25 cellular contexts compared by ENCODE assay signal in genomic region chr1:240999826-241000225, GRCh38.
"Had no signal": no experiment of that assay in that cellular context is flagged by ENCODE, and none has a peak within 500 bp of the region (broad histone marks: within the 10 kb centered on the region; RNA-seq: fewer than 3 reads in every experiment).

No MANE protein-coding gene starts in this region.

- H3K27ac Mint-ChIP-seq: activated CD4-positive, alpha-beta memory T cell treated with anti-CD3 and anti-CD28 coated beads, Interleukin-2, amount 10 ng/mL, durations not matched to agents 7 days and 5 days; activated CD4-positive, alpha-beta T cell treated with anti-CD3 and anti-CD28 coated beads for 36 hours; activated naive CD8-positive, alpha-beta T cell treated with anti-CD3 and anti-CD28 coated beads, Interleukin-2, amount 10 ng/mL, durations not matched to agents 7 days and 5 days; activated T-helper 2 cell treated with anti-CD3 and anti-CD28 coated beads, Interferon-gamma antibody, Interleukin-2, Interleukin-4, amounts not matched to agents 10 μg/mL and 5 μg/mL and 100 μg/mL, durations not matched to agents 14 hours and 24 hours and 36 hours had no signal

- H3K4me1 Mint-ChIP-seq: activated CD4-positive, alpha-beta memory T cell treated with anti-CD3 and anti-CD28 coated beads, Interleukin-2, amount 10 ng/mL, durations not matched to agents 7 days and 5 days; activated CD4-positive, alpha-beta T cell treated with anti-CD3 and anti-CD28 coated beads for 36 hours; activated naive CD8-positive, alpha-beta T cell treated with anti-CD3 and anti-CD28 coated beads, Interleukin-2, amount 10 ng/mL, durations not matched to agents 7 days and 5 days had no signal

- H3K36me3 Mint-ChIP-seq: activated naive CD8-positive, alpha-beta T cell treated with anti-CD3 and anti-CD28 coated beads, Interleukin-2, amount 10 ng/mL, durations not matched to agents 7 days and 5 days had no signal

- H3K27me3 ChIP-seq: adrenal gland, SJCRH30 had no signal

- H3K9me3 ChIP-seq: adrenal gland, SJCRH30, SK-N-SH had no signal

- H3K27me3 Mint-ChIP-seq: activated CD4-positive, alpha-beta memory T cell treated with anti-CD3 and anti-CD28 coated beads, Interleukin-2, amount 10 ng/mL, durations not matched to agents 7 days and 5 days; activated CD4-positive, alpha-beta T cell treated with anti-CD3 and anti-CD28 coated beads for 36 hours; activated naive CD8-positive, alpha-beta T cell treated with anti-CD3 and anti-CD28 coated beads, Interleukin-2, amount 10 ng/mL, durations not matched to agents 7 days and 5 days had no signal

- DNase-seq: activated CD4-positive, alpha-beta memory T cell treated with anti-CD3 and anti-CD28 coated beads, Interleukin-2, amount 10 ng/mL, durations not matched to agents 7 days and 5 days; activated CD4-positive, alpha-beta T cell treated with anti-CD3 and anti-CD28 coated beads for 36 hours; activated CD4-positive, alpha-beta T cell treated with anti-CD3 and anti-CD28 coated beads, Interleukin-2, amount 50 U/mL, for 1 hour; activated gamma-delta T cell treated with Interleukin-2 at 50 U/mL for 16 hours; activated naive CD4-positive, alpha-beta T cell treated with anti-CD3 and anti-CD28 coated beads, Interleukin-2, amount 50 U/mL, for 16 hours; activated naive CD8-positive, alpha-beta T cell treated with anti-CD3 and anti-CD28 coated beads, Interleukin-2, amount 10 ng/mL, durations not matched to agents 7 days and 5 days; activated T-cell treated with anti-CD3 and anti-CD28 coated beads for 4 hours; activated T-cell treated with anti-CD3 and anti-CD28 coated beads, Interleukin-2, amount 50 U/mL, for 48 hours; adrenal gland; anterior cingulate cortex; cerebellar nuclear complex; Karpas-422; MM.1S; NCI-H1105 treated with DMSO at 0.1 percent for 48 hours; NCI-H1436 treated with DMSO at 0.1 percent for 48 hours; NCI-H187 treated with DMSO at 0.1 percent for 48 hours; NCI-H2081 treated with DMSO at 0.1 percent for 48 hours; NCI-H446 treated with DMSO at 0.1 percent for 48 hours; NCI-H526 treated with DMSO at 0.1 percent for 48 hours; NCI-H82; SK-N-SH; T-helper 1 cell had no signal

- H3K27ac ChIP-seq: adrenal gland, SJCRH30, VCaP had no signal

- H3K9me3 Mint-ChIP-seq: activated naive CD8-positive, alpha-beta T cell treated with anti-CD3 and anti-CD28 coated beads, Interleukin-2, amount 10 ng/mL, durations not matched to agents 7 days and 5 days had no signal

- H3K4me3 Mint-ChIP-seq: activated CD4-positive, alpha-beta memory T cell treated with anti-CD3 and anti-CD28 coated beads, Interleukin-2, amount 10 ng/mL, durations not matched to agents 7 days and 5 days; activated CD4-positive, alpha-beta T cell treated with anti-CD3 and anti-CD28 coated beads for 36 hours; activated naive CD8-positive, alpha-beta T cell treated with anti-CD3 and anti-CD28 coated beads, Interleukin-2, amount 10 ng/mL, durations not matched to agents 7 days and 5 days had no signal

- H3K4me3 ChIP-seq: adrenal gland, SJCRH30 had no signal

- H3K36me3 ChIP-seq: adrenal gland, SJCRH30 had no signal

- H3K4me1 ChIP-seq: adrenal gland, SJCRH30 had no signal
